16 cellular contexts compared by ENCODE assay signal in the genomic region with DNA sequence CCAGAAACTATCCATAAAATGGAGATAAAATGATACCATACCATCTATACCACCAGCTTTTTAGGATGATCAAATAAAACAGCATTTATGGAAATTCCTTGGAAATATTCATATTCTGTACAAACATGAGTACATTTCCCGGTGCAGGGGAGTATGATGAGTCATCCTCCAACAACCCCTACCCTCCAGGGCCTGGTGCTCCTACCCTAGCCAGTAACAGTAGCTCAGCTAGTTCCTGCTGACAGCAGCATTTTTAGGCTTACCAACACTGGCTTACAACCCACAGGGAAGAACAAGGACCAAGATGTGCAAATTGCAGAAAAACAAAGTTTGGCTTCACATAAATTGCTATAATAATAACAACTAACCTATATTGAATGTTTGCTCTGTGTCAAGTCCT.
A peak's percentile ranks its signal among the peaks of the same experiment; 100 is the strongest.
DNase-seq lines count a peak whose midpoint lies in the region; ATAC-seq, FAIRE-seq and TF ChIP-seq lines count a peak whose summit lies in the region.
"Had no signal": no experiment of that assay in that cellular context is flagged by ENCODE, and none has a peak within 500 bp of the region (broad histone marks: within the 10 kb centered on the region; RNA-seq: fewer than 3 reads in every experiment).

No MANE protein-coding gene starts in this region.

- H3K36me3 Mint-ChIP-seq in naive thymus-derived CD8-positive, alpha-beta T cell = no peaks in the 10 kb centered on the region

- POLR2A ChIA-PET in IMR-90 (lab: Charles Lee; ENCODE audit: unreplicated experiment) (no interaction called here), K562 (lab: Yijun Ruan, JAX) (interaction anchor here (1.5 kb wide), 1 partner anchor 9 kb away, joined by 3 read pairs; no protein-coding TSS in a partner anchor), A673 (lab: Charles Lee; ENCODE audit: low non-redundant PET) (no interaction called here)
- POLR2A ChIA-PET in naive thymus-derived CD8-positive, alpha-beta T cell (lab: Charles Lee) = no interaction called here

- H3K4me1 ChIP-seq in IMR-90 (ENCODE audit: control insufficient read depth, insufficient read depth, low read length) (peaks cover 2% of the 10 kb centered on the region; the same call in 1 of the 2 replicates), K562 (replicated peaks in 1 of 2; ENCODE audit: control insufficient read depth in 2 of 2, insufficient read depth in 2 of 2, low read length in 2 of 2) (no peaks in the 10 kb centered on the region), fibroblast of lung (ENCODE audit: control insufficient read depth, extremely low read depth, insufficient read depth, low read length) (no peaks in the 10 kb centered on the region), A673 (ENCODE audit: insufficient read depth, low read length, poor library complexity, severe bottlenecking) (no peaks in the 10 kb centered on the region)
- H3K4me1 ChIP-seq: HAP-1 had no signal

- ATAC-seq in IMR-90 (ENCODE audit: low read depth) (peak; percentile 21; the same call in 1 of the 2 replicates), K562 (no peak), SK-N-SH treated with all-trans-retinoic acid at 6 μM for 48 hours (no peak)
- no peak for ATAC-seq in naive thymus-derived CD8-positive, alpha-beta T cell

- H3K9me3 Mint-ChIP-seq in naive thymus-derived CD8-positive, alpha-beta T cell = peaks cover 0 to 3% (median 0%) of the 10 kb centered on the region in 9 donors
- H3K9me3 Mint-ChIP-seq: CD4-positive, alpha-beta T cell had no signal

- no peak overlapping the region for H3K27ac Mint-ChIP-seq in naive thymus-derived CD8-positive, alpha-beta T cell
- H3K27ac Mint-ChIP-seq: CD4-positive, alpha-beta T cell had no signal

- H2AK9ac ChIP-seq in IMR-90 (replicated peaks; ENCODE audit: low read depth, low read length, poor library complexity) = no peak overlapping the region

- H2AK5ac ChIP-seq in IMR-90 (ENCODE audit: low read depth, low read length) = no peak overlapping the region

- H4K91ac ChIP-seq in IMR-90 (ENCODE audit: insufficient read depth, low read depth, low read length) = no peak overlapping the region

- H3K4me3 ChIP-seq in IMR-90 (ENCODE audit: insufficient read depth, low read depth, low read length) (no peak overlapping the region), K562 (no peak overlapping the region), fibroblast of lung (replicated peaks in 1 of 4; ENCODE audit: control extremely low read depth in 1 of 4, insufficient read depth in 1 of 4, low read depth in 3 of 4, low read length in 4 of 4) (no peak overlapping the region), A673 (ENCODE audit: low read depth, low read length, poor library complexity, severe bottlenecking) (no peak overlapping the region)
- H3K4me3 ChIP-seq: HAP-1 had no signal

- DNase-seq in Daoy (ENCODE audit: low read depth) (peak; percentile 47), IMR-90 (peak; percentile 33), K562 (ENCODE audit: extremely low read depth in 1 of 4, low spot score in 3 of 4) (no peak), fibroblast of lung (ENCODE audit: low read depth in 2 of 2) (peak; percentile 40 to 45), A673 (ENCODE audit: low spot score) (no peak), NCI-H526 treated with DMSO at 0.1 percent for 48 hours (lab: John Stamatoyannopoulos, UW) (no peak)
- DNase-seq in naive thymus-derived CD8-positive, alpha-beta T cell = no peak
- DNase-seq: AML-193; Caco-2; CD4-positive, alpha-beta T cell; GDM1 had no signal

- dilution Hi-C loops in IMR-90 (cut with HindIII; ENCODE audit: low sequenced_read_pairs, unreplicated experiment) = no loop called here

- no peak overlapping the region for H2BK15ac ChIP-seq in IMR-90 (ENCODE audit: low read depth, low read length)

- H3K9ac ChIP-seq in IMR-90 (ENCODE audit: low read depth, low read length) (no peak overlapping the region), K562 (ENCODE audit: insufficient read depth in 1 of 2, low read depth in 2 of 2, low read length in 2 of 2) (no peak overlapping the region), fibroblast of lung (ENCODE audit: insufficient read depth, low read length) (no peak overlapping the region)

- H3K79me2 ChIP-seq in K562 (ENCODE audit: control insufficient read depth, insufficient read depth, low read length) (no peaks in the 10 kb centered on the region), fibroblast of lung (ENCODE audit: control insufficient read depth, insufficient read depth, low read length) (no peaks in the 10 kb centered on the region)

- no peak overlapping the region for H2BK20ac ChIP-seq in IMR-90 (ENCODE audit: low read depth, low read length)

- H3K4ac ChIP-seq in IMR-90 (ENCODE audit: low read depth, low read length) = no peak overlapping the region

- TF ChIP-seq EP300 in K562 (IDR thresholded peaks at IDR 0.05; ENCODE audit: low read length) = no peak

- no peak for FAIRE-seq in K562 (lab: Jason Lieb, UNC)
- FAIRE-seq: D721Med had no signal

- in situ Hi-C loops in IMR-90 (cut with MboI; ENCODE audit: low sequenced_read_pairs) (no loop called here), K562 (cut with MboI) (no loop called here)

- H2AFZ ChIP-seq in IMR-90 (replicated peaks; ENCODE audit: low read length, poor library complexity) (no peak overlapping the region), K562 (ENCODE audit: low read depth, low read length) (no peak overlapping the region), fibroblast of lung (ENCODE audit: low read length) (no peak overlapping the region)

- no peak for TF ChIP-seq POLR2A in IMR-90 (IDR thresholded peaks at IDR 0.05; ENCODE audit: low read depth, low read length)
- no peak for TF ChIP-seq POLR2A in K562 (conservative IDR thresholded peaks at IDR 0.05)

- TF ChIP-seq CTCF in IMR-90 (conservative IDR thresholded peaks at IDR 0.05; ENCODE audit: low read depth, low read length) = no peak
- TF ChIP-seq CTCF in K562 (IDR thresholded peaks at IDR 0.05 in 2 of 3, conservative IDR thresholded peaks at IDR 0.05 in 1 of 3; ENCODE audit: insufficient read depth in 2 of 3, low read depth in 1 of 3, low read length in 3 of 3) = no peak
- no peak for TF ChIP-seq CTCF in fibroblast of lung (conservative IDR thresholded peaks at IDR 0.05 in 1 of 2, IDR thresholded peaks at IDR 0.05 in 1 of 2; ENCODE audit: low read depth in 1 of 2, low read length in 2 of 2)
- no peak for TF ChIP-seq CTCF in A673 (conservative IDR thresholded peaks at IDR 0.05; ENCODE audit: low read depth, low read length)

- no peak overlapping the region for H3K56ac ChIP-seq in IMR-90 (ENCODE audit: extremely low read depth, insufficient read depth, low read length)

- H3K36me3 ChIP-seq in IMR-90 (ENCODE audit: control insufficient read depth, insufficient read depth, low read length) (no peaks in the 10 kb centered on the region), K562 (ENCODE audit: control insufficient read depth, insufficient read depth, low read length) (no peaks in the 10 kb centered on the region), fibroblast of lung (ENCODE audit: control insufficient read depth, insufficient read depth, low read length) (no peaks in the 10 kb centered on the region), A673 (ENCODE audit: insufficient read depth, low read length, poor library complexity, severe bottlenecking) (no peaks in the 10 kb centered on the region)
- H3K36me3 ChIP-seq: HAP-1 had no signal

- H3K14ac ChIP-seq in IMR-90 (replicated peaks; ENCODE audit: low read depth, low read length) = no peak overlapping the region

- H3K27ac ChIP-seq in IMR-90 (ENCODE audit: insufficient read depth, low read length) = no peak overlapping the region
- no peak overlapping the region for H3K27ac ChIP-seq in K562 (ENCODE audit: extremely low read depth, low read depth, low read length)
- H3K27ac ChIP-seq in fibroblast of lung (ENCODE audit: insufficient read depth, low read length) = no peak overlapping the region
- no peak overlapping the region for H3K27ac ChIP-seq in A673 (ENCODE audit: low read depth, low read length, poor library complexity, severe bottlenecking)
- H3K27ac ChIP-seq: C4-2B, HL-60 had no signal

- H3K4me3 Mint-ChIP-seq in naive thymus-derived CD8-positive, alpha-beta T cell = no peak overlapping the region
- H3K4me3 Mint-ChIP-seq: CD4-positive, alpha-beta T cell had no signal

- CTCF ChIA-PET in IMR-90 (lab: Yijun Ruan, JAX) (no interaction called here), K562 (lab: Yijun Ruan, JAX; ENCODE audit: low intra/inter-chr PET ratio) (no interaction called here), A673 (lab: Charles Lee) (no interaction called here)

- H4K20me1 ChIP-seq in IMR-90 (ENCODE audit: insufficient read depth, low read length) (no peaks in the 10 kb centered on the region), K562 (replicated peaks; ENCODE audit: control insufficient read depth, insufficient read depth, low read length) (no peaks in the 10 kb centered on the region), fibroblast of lung (ENCODE audit: control insufficient read depth, extremely low read depth, insufficient read depth, low read length) (no peaks in the 10 kb centered on the region)

- no peak overlapping the region for H3K23ac ChIP-seq in IMR-90 (ENCODE audit: low read depth, low read length)

- peaks cover 0 to 11% (median 0%) of the 10 kb centered on the region in 5 donors for H3K27me3 Mint-ChIP-seq in naive thymus-derived CD8-positive, alpha-beta T cell
- H3K27me3 Mint-ChIP-seq: CD4-positive, alpha-beta T cell had no signal

- H3K27me3 ChIP-seq in IMR-90 (ENCODE audit: control insufficient read depth, insufficient read depth, low read length) (no peaks in the 10 kb centered on the region), K562 (ENCODE audit: control insufficient read depth in 2 of 2, insufficient read depth in 2 of 2, low read length in 2 of 2) (peaks cover 0 to 7% of the 10 kb centered on the region in 2 experiments; a peak in 1 of 5 replicates), fibroblast of lung (ENCODE audit: control insufficient read depth, insufficient read depth, low read length) (no peaks in the 10 kb centered on the region), A673 (replicated peaks; ENCODE audit: insufficient read depth, low read depth, low read length, poor library complexity) (no peaks in the 10 kb centered on the region)

- BruUV-seq in IMR-90 (replicated peaks; lab: Mats Ljungman, UMichigan) (no TSS peak), K562 (replicated peaks; lab: Mats Ljungman, UMichigan) (no TSS peak), A673 (replicated peaks; lab: Mats Ljungman, UMichigan) (no TSS peak)

- H3K18ac ChIP-seq in IMR-90 (ENCODE audit: low read depth, low read length) = no peak overlapping the region

- whole genome bisulfite sequencing in IMR-90 (ENCODE audit: extremely low coverage in 2 of 2, insufficient read length in 1 of 2), 2 experiments = no CpG with 5 or more reads among the region's 1 CpG
- 10% methylated on average over 1 of the region's 1 CpG for WGBS in K562 (ENCODE audit: insufficient coverage, low coverage, missing lambda C conversion rate)

- H3K9me1 ChIP-seq in IMR-90 (ENCODE audit: insufficient read depth, low read length) = no peaks in the 10 kb centered on the region; the same call in 1 of the 2 replicates
- H3K9me1 ChIP-seq in K562 (ENCODE audit: control insufficient read depth, insufficient read depth, low read length) = no peaks in the 10 kb centered on the region

- H3K4me2 ChIP-seq in IMR-90 (ENCODE audit: low read depth, low read length) (no peak overlapping the region), K562 (ENCODE audit: insufficient read depth, low read length) (no peak overlapping the region), fibroblast of lung (ENCODE audit: extremely low read depth, insufficient read depth, low read length) (no peak overlapping the region)

- H4K8ac ChIP-seq in IMR-90 (ENCODE audit: low read depth in 2 of 2, low read length in 2 of 2) = no peak overlapping the region

- H3K79me1 ChIP-seq in IMR-90 (ENCODE audit: low read depth in 1 of 2, low read length in 2 of 2) = no peaks in the 10 kb centered on the region

- H2BK120ac ChIP-seq in IMR-90 (ENCODE audit: low read depth, low read length) = no peak overlapping the region

- TF ChIP-seq RAD21 in IMR-90 (IDR thresholded peaks at IDR 0.05; ENCODE audit: low read length) (no peak), K562 (CRISPR knock-in tag; conservative IDR thresholded peaks at IDR 0.05 in 1 of 2, IDR thresholded peaks at IDR 0.05 in 1 of 2) (no peak)

- no peak overlapping the region for H4K5ac ChIP-seq in IMR-90 (ENCODE audit: low read depth, low read length)

- H2BK5ac ChIP-seq in IMR-90 (ENCODE audit: low read depth, low read length, poor library complexity, severe bottlenecking) = no peak overlapping the region

- H3K9me3 ChIP-seq in IMR-90 (ENCODE audit: control insufficient read depth, insufficient read depth, low read length) = no peaks in the 10 kb centered on the region
- no peaks in the 10 kb centered on the region for H3K9me3 ChIP-seq in K562 (replicated peaks; ENCODE audit: control insufficient read depth, insufficient read depth, low read depth, low read length)
- H3K9me3 ChIP-seq in fibroblast of lung (ENCODE audit: control insufficient read depth, insufficient read depth, low read depth, low read length) = no peaks in the 10 kb centered on the region
- H3K9me3 ChIP-seq in A673 (ENCODE audit: low read depth, low read length, poor library complexity, severe bottlenecking) = no peaks in the 10 kb centered on the region
- H3K9me3 ChIP-seq: Caco-2, HAP-1 had no signal

- no peaks in the 10 kb centered on the region for H3K4me1 Mint-ChIP-seq in naive thymus-derived CD8-positive, alpha-beta T cell

- intact Hi-C loops in IMR-90 (cut with micrococcal nuclease) = no loop called here
- intact Hi-C loops in K562 (cut with micrococcal nuclease) = no loop called here
- intact Hi-C loops in A673 (cut with micrococcal nuclease; ENCODE audit: unreplicated experiment) = no loop called here

Comparison
In these comparisons a context has a peak if more than half of its experiments do, and no peak if none do; other contexts are left out.
1. DNase-seq: peak in Daoy (single experiment), IMR-90 (single experiment) and fibroblast of lung (2 of 2); none in K562 (0 of 4), naive thymus-derived CD8-positive, alpha-beta T cell (0 of 10), A673 (single experiment) and NCI-H526 treated with DMSO at 0.1 percent for 48 hours (single experiment).